17 cellular contexts compared by ENCODE assay signal in genomic region chr16:28184625-28185024, GRCh38. TPM values are rescaled to one million over a fixed set of nuclear protein-coding genes. Genes with fewer than 3 reads are reported as not detected.
A peak's percentile ranks its signal among the peaks of the same experiment; 100 is the strongest.
DNase-seq lines count a peak whose midpoint lies in the region; ATAC-seq lines count a peak whose summit lies in the region.
"Had no signal": no experiment of that assay in that cellular context is flagged by ENCODE, and none has a peak within 500 bp of the region (broad histone marks: within the 10 kb centered on the region; RNA-seq: fewer than 3 reads in every experiment).

No MANE protein-coding gene starts in this region.

- H3K4me3 ChIP-seq in CD4-positive, alpha-beta memory T cell (ENCODE audit: low read length in 2 of 2) = no peak overlapping the region
- no peak overlapping the region for H3K4me3 ChIP-seq in naive thymus-derived CD4-positive, alpha-beta T cell (ENCODE audit: low read length)
- H3K4me3 ChIP-seq: GM23248, Peyer's patch had no signal

- H3K9me3 ChIP-seq in CD4-positive, alpha-beta memory T cell (ENCODE audit: control insufficient read depth in 1 of 2, low read length in 2 of 2) = no peaks in the 10 kb centered on the region
- no peaks in the 10 kb centered on the region for H3K9me3 ChIP-seq in naive thymus-derived CD4-positive, alpha-beta T cell (ENCODE audit: control insufficient read depth in 2 of 3, low read length in 3 of 3)
- H3K9me3 ChIP-seq: Peyer's patch had no signal

- H3K27me3 ChIP-seq in CD4-positive, alpha-beta memory T cell (ENCODE audit: insufficient read depth, low read length) = no peaks in the 10 kb centered on the region
- H3K27me3 ChIP-seq in naive thymus-derived CD4-positive, alpha-beta T cell (ENCODE audit: control insufficient read depth in 2 of 2, insufficient read depth in 2 of 2, low read length in 2 of 2) = no peaks in the 10 kb centered on the region
- H3K27me3 ChIP-seq: Peyer's patch had no signal

- POLR2A ChIA-PET in CD4-positive, alpha-beta memory T cell (lab: Charles Lee; ENCODE audit: partially characterized antibody) = interaction anchor here (0.7 to 12.7 kb wide), 5 partner anchors 9 to 44 kb away, joined by 3 to 229 read pairs (median 5); partner anchors contain the start of gene XPO6
- POLR2A ChIA-PET in naive thymus-derived CD4-positive, alpha-beta T cell (lab: Charles Lee) = interaction anchor here (0.7 to 4.9 kb wide), 11 partner anchors 8 to 43 kb away, joined by 3 to 25 read pairs (median 4); no protein-coding TSS in a partner anchor
- POLR2A ChIA-PET in activated CD4-positive, alpha-beta T cell treated with anti-CD3 and anti-CD28 coated beads for 36 hours (lab: Charles Lee) = no interaction called here

- H3K9me3 Mint-ChIP-seq in activated T-cell treated with anti-CD3 and anti-CD28 coated beads, Interleukin-2, amount 50 U/mL, for 72 hours = peaks cover 2% of the 10 kb centered on the region in 2 donors
- H3K9me3 Mint-ChIP-seq in CD4-positive, alpha-beta memory T cell = no peaks in the 10 kb centered on the region
- peaks cover 4% of the 10 kb centered on the region for H3K9me3 Mint-ChIP-seq in activated T-helper 1 cell treated with anti-CD3 and anti-CD28 coated beads, Interleukin-12 subunit alpha, Interleukin-12 subunit beta, Interleukin-2, Interleukin-4 antibody, amounts not matched to agents 30 ng/mL and 10 ng/mL and 1 ng/mL, durations not matched to agents 14 hours and 24 hours and 36 hours
- H3K9me3 Mint-ChIP-seq in naive thymus-derived CD4-positive, alpha-beta T cell = peaks cover 0 to 2% (median 0%) of the 10 kb centered on the region in 11 donors
- no peaks in the 10 kb centered on the region for H3K9me3 Mint-ChIP-seq in activated CD4-positive, alpha-beta T cell treated with anti-CD3 and anti-CD28 coated beads for 36 hours (ENCODE audit: low read depth)
- H3K9me3 Mint-ChIP-seq: HFFc6 had no signal

- DNase-seq in activated T-cell treated with anti-CD3 and anti-CD28 coated beads, Interleukin-2, amount 50 U/mL, for 72 hours = no peak
- DNase-seq in activated T-cell treated with anti-CD3 and anti-CD28 coated beads for 4 hours (no peak), substantia nigra (lab: John Stamatoyannopoulos, UW) (no peak), NCI-H2171 treated with DMSO at 0.1 percent for 48 hours (lab: John Stamatoyannopoulos, UW) (no peak)
- no peak for DNase-seq in CD4-positive, alpha-beta memory T cell
- DNase-seq in activated T-helper 1 cell treated with anti-CD3 and anti-CD28 coated beads, Interleukin-12 subunit alpha, Interleukin-12 subunit beta, Interleukin-2, Interleukin-4 antibody, amounts not matched to agents 30 ng/mL and 10 ng/mL and 1 ng/mL, durations not matched to agents 14 hours and 24 hours and 36 hours (ENCODE audit: low spot score) = no peak
- DNase-seq in naive thymus-derived CD4-positive, alpha-beta T cell = no peak
- no peak for DNase-seq in activated CD4-positive, alpha-beta T cell treated with anti-CD3 and anti-CD28 coated beads for 36 hours
- DNase-seq: GF-D8, GM23248, HFFc6, NCI-H1092 treated with DMSO at 0.1 percent for 48 hours, NCI-H1694 treated with DMSO at 0.1 percent for 48 hours, NCI-H774, Peyer's patch, Right ventricle myocardium superior had no signal

- H3K27ac Mint-ChIP-seq in activated T-cell treated with anti-CD3 and anti-CD28 coated beads, Interleukin-2, amount 50 U/mL, for 72 hours = peak overlapping the region; percentile 6
- H3K27ac Mint-ChIP-seq in CD4-positive, alpha-beta memory T cell = peak overlapping the region in 6 of 7 donors; percentile 30 to 96 (median 80)
- H3K27ac Mint-ChIP-seq in activated T-helper 1 cell treated with anti-CD3 and anti-CD28 coated beads, Interleukin-12 subunit alpha, Interleukin-12 subunit beta, Interleukin-2, Interleukin-4 antibody, amounts not matched to agents 30 ng/mL and 10 ng/mL and 1 ng/mL, durations not matched to agents 14 hours and 24 hours and 36 hours = peak overlapping the region; percentile 52
- H3K27ac Mint-ChIP-seq in naive thymus-derived CD4-positive, alpha-beta T cell = peak overlapping the region in 8 of 9 donors; percentile 6 to 96 (median 85)
- no peak overlapping the region for H3K27ac Mint-ChIP-seq in activated CD4-positive, alpha-beta T cell treated with anti-CD3 and anti-CD28 coated beads for 36 hours

- H3K4me1 Mint-ChIP-seq in activated T-cell treated with anti-CD3 and anti-CD28 coated beads, Interleukin-2, amount 50 U/mL, for 72 hours (ENCODE audit: low read depth) = peaks cover 92% of the 10 kb centered on the region
- H3K4me1 Mint-ChIP-seq in CD4-positive, alpha-beta memory T cell = peaks cover 77 to 97% (median 90%) of the 10 kb centered on the region in 4 donors
- H3K4me1 Mint-ChIP-seq in activated T-helper 1 cell treated with anti-CD3 and anti-CD28 coated beads, Interleukin-12 subunit alpha, Interleukin-12 subunit beta, Interleukin-2, Interleukin-4 antibody, amounts not matched to agents 30 ng/mL and 10 ng/mL and 1 ng/mL, durations not matched to agents 14 hours and 24 hours and 36 hours (ENCODE audit: low read depth) = peaks cover 95% of the 10 kb centered on the region
- peaks cover 76 to 98% (median 93%) of the 10 kb centered on the region in 7 donors for H3K4me1 Mint-ChIP-seq in naive thymus-derived CD4-positive, alpha-beta T cell
- H3K4me1 Mint-ChIP-seq in activated CD4-positive, alpha-beta T cell treated with anti-CD3 and anti-CD28 coated beads for 36 hours = peaks cover 97% of the 10 kb centered on the region

- peaks cover 15 to 29% of the 10 kb centered on the region in 2 donors for H3K36me3 Mint-ChIP-seq in activated T-cell treated with anti-CD3 and anti-CD28 coated beads, Interleukin-2, amount 50 U/mL, for 72 hours (ENCODE audit: insufficient read depth in 2 of 2)
- peaks cover 25 to 42% of the 10 kb centered on the region in 2 donors for H3K36me3 Mint-ChIP-seq in CD4-positive, alpha-beta memory T cell
- peaks cover 42% of the 10 kb centered on the region for H3K36me3 Mint-ChIP-seq in activated T-helper 1 cell treated with anti-CD3 and anti-CD28 coated beads, Interleukin-12 subunit alpha, Interleukin-12 subunit beta, Interleukin-2, Interleukin-4 antibody, amounts not matched to agents 30 ng/mL and 10 ng/mL and 1 ng/mL, durations not matched to agents 14 hours and 24 hours and 36 hours (ENCODE audit: low read depth)
- peaks cover 6 to 58% (median 23%) of the 10 kb centered on the region in 5 donors for H3K36me3 Mint-ChIP-seq in naive thymus-derived CD4-positive, alpha-beta T cell
- peaks cover 81% of the 10 kb centered on the region for H3K36me3 Mint-ChIP-seq in activated CD4-positive, alpha-beta T cell treated with anti-CD3 and anti-CD28 coated beads for 36 hours (ENCODE audit: low read depth)

- ATAC-seq in activated T-cell treated with anti-CD3 and anti-CD28 coated beads, Interleukin-2, amount 50 U/mL, for 72 hours (replicated peaks in 1 of 2) = no peak
- ATAC-seq in naive thymus-derived CD4-positive, alpha-beta T cell = no peak
- ATAC-seq in activated CD4-positive, alpha-beta T cell treated with anti-CD3 and anti-CD28 coated beads for 36 hours = no peak

- no peaks in the 10 kb centered on the region for H3K27me3 Mint-ChIP-seq in activated T-cell treated with anti-CD3 and anti-CD28 coated beads, Interleukin-2, amount 50 U/mL, for 72 hours (ENCODE audit: low read depth)
- H3K27me3 Mint-ChIP-seq in CD4-positive, alpha-beta memory T cell = no peaks in the 10 kb centered on the region
- H3K27me3 Mint-ChIP-seq in activated T-helper 1 cell treated with anti-CD3 and anti-CD28 coated beads, Interleukin-12 subunit alpha, Interleukin-12 subunit beta, Interleukin-2, Interleukin-4 antibody, amounts not matched to agents 30 ng/mL and 10 ng/mL and 1 ng/mL, durations not matched to agents 14 hours and 24 hours and 36 hours (ENCODE audit: insufficient read depth) = no peaks in the 10 kb centered on the region
- no peaks in the 10 kb centered on the region for H3K27me3 Mint-ChIP-seq in naive thymus-derived CD4-positive, alpha-beta T cell
- no peaks in the 10 kb centered on the region for H3K27me3 Mint-ChIP-seq in activated CD4-positive, alpha-beta T cell treated with anti-CD3 and anti-CD28 coated beads for 36 hours

- H3K27ac ChIP-seq in CD4-positive, alpha-beta memory T cell (ENCODE audit: low read depth, low read length) = no peak overlapping the region
- peak overlapping the region; percentile 6 for H3K27ac ChIP-seq in naive thymus-derived CD4-positive, alpha-beta T cell (ENCODE audit: low read depth, low read length)
- no peak overlapping the region for H3K27ac ChIP-seq in substantia nigra (ENCODE audit: low read depth, low read length, poor library complexity, severe bottlenecking)
- H3K27ac ChIP-seq: GM23248, KMS-11, Peyer's patch had no signal

- H3K4me3 Mint-ChIP-seq in activated T-cell treated with anti-CD3 and anti-CD28 coated beads, Interleukin-2, amount 50 U/mL, for 72 hours = peak overlapping the region in 1 of 2 donors; percentile 37
- H3K4me3 Mint-ChIP-seq in CD4-positive, alpha-beta memory T cell = peak overlapping the region in 2 of 8 donors; percentile 2 to 13
- no peak overlapping the region for H3K4me3 Mint-ChIP-seq in activated T-helper 1 cell treated with anti-CD3 and anti-CD28 coated beads, Interleukin-12 subunit alpha, Interleukin-12 subunit beta, Interleukin-2, Interleukin-4 antibody, amounts not matched to agents 30 ng/mL and 10 ng/mL and 1 ng/mL, durations not matched to agents 14 hours and 24 hours and 36 hours
- H3K4me3 Mint-ChIP-seq in naive thymus-derived CD4-positive, alpha-beta T cell = peak overlapping the region in 4 of 10 donors; percentile 5 to 64 (median 18)
- no peak overlapping the region for H3K4me3 Mint-ChIP-seq in activated CD4-positive, alpha-beta T cell treated with anti-CD3 and anti-CD28 coated beads for 36 hours
- H3K4me3 Mint-ChIP-seq: HFFc6 had no signal

- H3K36me3 ChIP-seq in CD4-positive, alpha-beta memory T cell (ENCODE audit: insufficient read depth, low read length) = no peaks in the 10 kb centered on the region
- peaks cover 0 to under 1% (median 0%) of the 10 kb centered on the region in 3 experiments for H3K36me3 ChIP-seq in naive thymus-derived CD4-positive, alpha-beta T cell (ENCODE audit: control insufficient read depth in 2 of 3, insufficient read depth in 3 of 3, low read length in 3 of 3)
- H3K36me3 ChIP-seq: Peyer's patch had no signal

- CTCF ChIA-PET in CD4-positive, alpha-beta memory T cell (lab: Charles Lee; ENCODE audit: partially characterized antibody) = interaction anchor here (4.0 kb wide), 1 partner anchor 10 kb away, joined by 12 read pairs; no protein-coding TSS in a partner anchor
- CTCF ChIA-PET in naive thymus-derived CD4-positive, alpha-beta T cell (lab: Charles Lee) = interaction anchor here (1.0 kb wide), 1 partner anchor 15 kb away, joined by 3 read pairs; no protein-coding TSS in a partner anchor
- CTCF ChIA-PET in activated CD4-positive, alpha-beta T cell treated with anti-CD3 and anti-CD28 coated beads for 36 hours (lab: Charles Lee) = interaction anchor here (4.6 kb wide), 1 partner anchor 9 kb away, joined by 30 read pairs; no protein-coding TSS in a partner anchor

- peaks cover 96% of the 10 kb centered on the region for H3K4me1 ChIP-seq in CD4-positive, alpha-beta memory T cell (ENCODE audit: insufficient read depth, low read length)
- H3K4me1 ChIP-seq in naive thymus-derived CD4-positive, alpha-beta T cell (ENCODE audit: control insufficient read depth in 2 of 2, insufficient read depth in 2 of 2, low read length in 2 of 2) = peaks cover 69 to 83% of the 10 kb centered on the region in 2 donors

- intact Hi-C loops in CD4-positive, alpha-beta memory T cell (cut with micrococcal nuclease) = no loop called here
- intact Hi-C loops in activated T-helper 1 cell treated with anti-CD3 and anti-CD28 coated beads, Interleukin-12 subunit alpha, Interleukin-12 subunit beta, Interleukin-2, Interleukin-4 antibody, amounts not matched to agents 30 ng/mL and 10 ng/mL and 1 ng/mL, durations not matched to agents 14 hours and 24 hours and 36 hours (cut with micrococcal nuclease) = no loop called here
- intact Hi-C loops in naive thymus-derived CD4-positive, alpha-beta T cell (cut with micrococcal nuclease) = loop anchor here in 1 of 2 donors (1.0 kb wide), 1 partner anchor 9 kb away; no protein-coding TSS in a partner anchor
- intact Hi-C loops in activated CD4-positive, alpha-beta T cell treated with anti-CD3 and anti-CD28 coated beads for 36 hours (cut with DNase I, micrococcal nuclease) = loop anchor here in 1 of 2 experiments (10.0 kb wide), 1 partner anchor 950 kb away; no protein-coding TSS in a partner anchor

RNA-seq across cellular contexts. Expression of gene XPO6, which starts 27.1 kb away (rescaled TPM):
- total RNA-seq in activated T-cell treated with anti-CD3 and anti-CD28 coated beads, Interleukin-2, amount 50 U/mL, for 72 hours = 100 to 1,000 TPM; 276 to 279 TPM
- total RNA-seq in CD4-positive, alpha-beta memory T cell = 100 to 1,000 TPM; 347 to 350 TPM
- polyA plus RNA-seq in CD4-positive, alpha-beta memory T cell = 10 to 100 TPM; 35.7 to 90.7 TPM
- 213 and 225 TPM in 2 replicates for total RNA-seq in activated T-helper 1 cell treated with anti-CD3 and anti-CD28 coated beads, Interleukin-12 subunit alpha, Interleukin-12 subunit beta, Interleukin-2, Interleukin-4 antibody, amounts not matched to agents 30 ng/mL and 10 ng/mL and 1 ng/mL, durations not matched to agents 14 hours and 24 hours and 36 hours
- total RNA-seq in naive thymus-derived CD4-positive, alpha-beta T cell = 100 to 1,000 TPM; 232 to 437 (median 385) TPM
- 100 to 1,000 TPM in 1 of 2 donors, 10 to 100 TPM in 1; 89.5 to 144 TPM for polyA plus RNA-seq in naive thymus-derived CD4-positive, alpha-beta T cell
- total RNA-seq in activated CD4-positive, alpha-beta T cell treated with anti-CD3 and anti-CD28 coated beads for 36 hours = 100 to 1,000 TPM; 241 to 368 TPM
